ENCODE assay signal across 1 cellular context in genomic region chr15:77420610-77421369, GRCh38.
TF ChIP-seq lines count a peak whose summit lies in the region.

TSS of gene HMG20A (plus strand) at chr15:77420888. CDS start at chr15:77458408, 37,520 bp downstream.

TF ChIP-seq in HepG2, 621 proteins besides CTCF, POLR2A, EP300 and RAD21 (continued from another document and continues in another):
- TF ChIP-seq ARID4A (CRISPR knock-in tag; IDR thresholded peaks at IDR 0.05; ENCODE audit: borderline replicate concordance) = peak; percentile 81
- TF ChIP-seq CBX5 (CRISPR knock-in tag; IDR thresholded peaks at IDR 0.05; ENCODE audit: borderline replicate concordance) = no peak
- no peak for TF ChIP-seq MLXIP (CRISPR knock-in tag; IDR thresholded peaks at IDR 0.05; ENCODE audit: borderline replicate concordance)
- TF ChIP-seq PHF21A (CRISPR knock-in tag; IDR thresholded peaks at IDR 0.05) = peak; percentile 67; the same call in 1 of the 2 replicates
- peak; percentile 36; the same call in 1 of the 2 replicates for TF ChIP-seq NFKB2 (CRISPR knock-in tag; IDR thresholded peaks at IDR 0.05; ENCODE audit: borderline replicate concordance)
- TF ChIP-seq ZNF281 (CRISPR knock-in tag; IDR thresholded peaks at IDR 0.05; ENCODE audit: borderline replicate concordance) = peak; percentile 91
- 0 out of 2 replicates have a peak, but pooled peaks have one; percentile 0 for TF ChIP-seq ZBTB20 (CRISPR knock-in tag; IDR thresholded peaks at IDR 0.05; ENCODE audit: borderline replicate concordance, low read depth)
- peak; percentile 83; the same call in 1 of the 2 replicates for TF ChIP-seq MTA1 (CRISPR knock-in tag; IDR thresholded peaks at IDR 0.05; ENCODE audit: borderline replicate concordance)
- TF ChIP-seq JUN (CRISPR knock-in tag; IDR thresholded peaks at IDR 0.05) = 0 out of 2 replicates have a peak, but pooled peaks have one; percentile 6
- TF ChIP-seq NR1H2 (CRISPR knock-in tag; IDR thresholded peaks at IDR 0.05; ENCODE audit: borderline replicate concordance, low read depth) = no peak
- no peak for TF ChIP-seq PHB2 (IDR thresholded peaks at IDR 0.05; ENCODE audit: partially characterized antibody)
- peak; percentile 62 for TF ChIP-seq FOXK1 (CRISPR knock-in tag; IDR thresholded peaks at IDR 0.05; ENCODE audit: borderline replicate concordance, low read depth)
- TF ChIP-seq KDM1A (CRISPR knock-in tag; IDR thresholded peaks at IDR 0.05) = no peak
- peak; percentile 78 for TF ChIP-seq HCFC1 (IDR thresholded peaks at IDR 0.05; ENCODE audit: low read depth, low read length)
- peak; percentile 99 for TF ChIP-seq ASH2L (IDR thresholded peaks at IDR 0.05; ENCODE audit: insufficient read length, low read depth, low read length)
- 0 out of 2 replicates have a peak, but pooled peaks have one; percentile 54 for TF ChIP-seq CSRNP1 (CRISPR knock-in tag; IDR thresholded peaks at IDR 0.05)
- peak; percentile 30; the same call in 1 of the 2 replicates for TF ChIP-seq ZNF264 (CRISPR knock-in tag; IDR thresholded peaks at IDR 0.05)
- 0 out of 2 replicates have a peak, but pooled peaks have one; percentile 23 for TF ChIP-seq NFIC (IDR thresholded peaks at IDR 0.05; ENCODE audit: low read length)
- 0 out of 2 replicates have a peak, but pooled peaks have one; percentile 55 for TF ChIP-seq ZBTB8A (CRISPR knock-in tag; IDR thresholded peaks at IDR 0.05; ENCODE audit: borderline replicate concordance, low read depth)
- TF ChIP-seq ZNF75D (CRISPR knock-in tag; IDR thresholded peaks at IDR 0.05; ENCODE audit: borderline replicate concordance) = no peak
- TF ChIP-seq GZF1 (CRISPR knock-in tag; IDR thresholded peaks at IDR 0.05) = no peak
- peak; percentile 38; the same call in 1 of the 2 replicates for TF ChIP-seq ZNF788 (CRISPR knock-in tag; IDR thresholded peaks at IDR 0.05; ENCODE audit: borderline replicate concordance)
- no peak for TF ChIP-seq KLF9 (CRISPR knock-in tag; IDR thresholded peaks at IDR 0.05; ENCODE audit: low read depth)
- peak; percentile 61; the same call in 1 of the 2 replicates for TF ChIP-seq SIN3A (IDR thresholded peaks at IDR 0.05; ENCODE audit: borderline replicate concordance, low read depth, low read length)
- no peak for TF ChIP-seq TOPORS (CRISPR knock-in tag; IDR thresholded peaks at IDR 0.05)
- peak; percentile 91 for TF ChIP-seq ZNF143 (CRISPR knock-in tag; IDR thresholded peaks at IDR 0.05)
- TF ChIP-seq ZNF350 (CRISPR knock-in tag; IDR thresholded peaks at IDR 0.05; ENCODE audit: borderline replicate concordance, low read depth) = peak; percentile 57; the same call in 1 of the 2 replicates
- TF ChIP-seq CEBPG (CRISPR knock-in tag; IDR thresholded peaks at IDR 0.05) = peak; percentile 89
- TF ChIP-seq XRCC5 (optimal IDR thresholded peaks at IDR 0.05; ENCODE audit: low read length) = peak; percentile 73
- TF ChIP-seq KAT8 (CRISPR knock-in tag; IDR thresholded peaks at IDR 0.05) = peak; percentile 55; the same call in 1 of the 2 replicates
- 0 out of 2 replicates have a peak, but pooled peaks have one; percentile 41 for TF ChIP-seq ZNF605 (CRISPR knock-in tag; IDR thresholded peaks at IDR 0.05)
- peak; percentile 41; the same call in 1 of the 2 replicates for TF ChIP-seq ZNF784 (CRISPR knock-in tag; IDR thresholded peaks at IDR 0.05; ENCODE audit: borderline replicate concordance)
- TF ChIP-seq TP53 (CRISPR knock-in tag; conservative IDR thresholded peaks at IDR 0.05) = no peak
- TF ChIP-seq SP140L (CRISPR knock-in tag; IDR thresholded peaks at IDR 0.05; ENCODE audit: borderline replicate concordance) = peak; percentile 39; the same call in 1 of the 2 replicates
- TF ChIP-seq RBFOX2 (IDR thresholded peaks at IDR 0.05; ENCODE audit: low read depth, low read length) = peak; percentile 60
- TF ChIP-seq NKX3-1 (CRISPR knock-in tag; IDR thresholded peaks at IDR 0.05) = no peak
- peak; percentile 83 for TF ChIP-seq GABPB1 (CRISPR knock-in tag; IDR thresholded peaks at IDR 0.05)
- 0 out of 2 replicates have a peak, but pooled peaks have one; percentile 22 for TF ChIP-seq ZHX2 (IDR thresholded peaks at IDR 0.05; ENCODE audit: low read depth)
- TF ChIP-seq ZHX2 (CRISPR knock-in tag; IDR thresholded peaks at IDR 0.05; ENCODE audit: borderline replicate concordance) = no peak
